ENCODE assay signal across 34 cellular contexts in genomic region chr6:47262226-47262625, GRCh38.
"Had no signal": no experiment of that assay in that cellular context is flagged by ENCODE, and none has a peak within 500 bp of the region (broad histone marks: within the 10 kb centered on the region; RNA-seq: fewer than 3 reads in every experiment).

No MANE protein-coding gene starts in this region.

- DNase-seq: activated CD4-positive, alpha-beta memory T cell treated with anti-CD3 and anti-CD28 coated beads, Interleukin-2, amount 10 ng/mL, durations not matched to agents 7 days and 5 days; activated CD4-positive, alpha-beta T cell treated with anti-CD3 and anti-CD28 coated beads for 1 hour; activated CD4-positive, alpha-beta T cell treated with anti-CD3 and anti-CD28 coated beads for 48 hours; activated CD4-positive, CD25-positive, alpha-beta regulatory T cell; activated CD8-positive, alpha-beta memory T cell treated with anti-CD3 and anti-CD28 coated beads for 24 hours; activated CD8-positive, alpha-beta memory T cell treated with anti-CD3 and anti-CD28 coated beads, Interleukin-2, amount 10 ng/mL, durations not matched to agents 7 days and 5 days; activated CD8-positive, alpha-beta memory T cell treated with anti-CD3 and anti-CD28 coated beads, Interleukin-2, amount 50 U/mL, for 48 hours; activated effector memory CD4-positive, alpha-beta T cell treated with Interleukin-2 at 50 U/mL for 16 hours; activated naive CD4-positive, alpha-beta T cell treated with anti-CD3 and anti-CD28 coated beads, Interleukin-2, amount 10 ng/mL, durations not matched to agents 7 days and 5 days; activated naive CD8-positive, alpha-beta T cell treated with anti-CD3 and anti-CD28 coated beads, Interleukin-2, amount 50 U/mL, for 24 hours; activated T-cell treated with anti-CD3 and anti-CD28 coated beads, Interleukin-2, amount 50 U/mL, for 48 hours; anterior cingulate cortex; Karpas-422; KBM-7; MM.1S; MV-4-11; NCI-H1092; NCI-H1436 treated with DMSO at 0.1 percent for 48 hours; NCI-H1694 treated with DMSO at 0.1 percent for 48 hours; NCI-H2029; NCI-H510A; NCI-H526; NCI-H748 treated with DMSO at 0.1 percent for 48 hours; NK-92 treated with Interleukin-12 subunit alpha and Interleukin-12 subunit beta, amount 100 ng/mL, for 24 hours; PC-3 had no signal

- H3K9me3 Mint-ChIP-seq: activated CD4-positive, alpha-beta memory T cell treated with anti-CD3 and anti-CD28 coated beads, Interleukin-2, amount 10 ng/mL, durations not matched to agents 7 days and 5 days; activated naive CD4-positive, alpha-beta T cell treated with anti-CD3 and anti-CD28 coated beads, Interleukin-2, amount 10 ng/mL, durations not matched to agents 7 days and 5 days; activated naive CD8-positive, alpha-beta T cell treated with anti-CD3 and anti-CD28 coated beads, Interleukin-2, amount 50 U/mL, for 24 hours; central memory CD8-positive, alpha-beta T cell; T-helper 1 cell treated with Interleukin-12 subunit alpha and Interleukin-12 subunit beta and Interleukin-4 antibody, amounts not matched to agents 30 μg/mL and 1 μg/mL, for 36 hours; T-helper 2 cell treated with Interferon-gamma antibody and Interleukin-4, amounts not matched to agents 5 μg/mL and 100 μg/mL, for 36 hours had no signal

- H3K36me3 ChIP-seq: cardiac muscle cell had no signal

- H3K4me3 ChIP-seq: cardiac muscle cell, SK-N-MC had no signal

- FAIRE-seq: RCC 7860 had no signal

- H3K4me1 Mint-ChIP-seq: activated CD4-positive, alpha-beta memory T cell treated with anti-CD3 and anti-CD28 coated beads, Interleukin-2, amount 10 ng/mL, durations not matched to agents 7 days and 5 days; activated CD8-positive, alpha-beta memory T cell treated with anti-CD3 and anti-CD28 coated beads, Interleukin-2, amount 10 ng/mL, durations not matched to agents 7 days and 5 days; activated naive CD4-positive, alpha-beta T cell treated with anti-CD3 and anti-CD28 coated beads, Interleukin-2, amount 10 ng/mL, durations not matched to agents 7 days and 5 days; activated naive CD8-positive, alpha-beta T cell treated with anti-CD3 and anti-CD28 coated beads, Interleukin-2, amount 50 U/mL, for 24 hours; central memory CD8-positive, alpha-beta T cell had no signal

- ATAC-seq: activated CD8-positive, alpha-beta memory T cell treated with anti-CD3 and anti-CD28 coated beads, Interleukin-2, amount 10 ng/mL, durations not matched to agents 7 days and 5 days; activated naive CD8-positive, alpha-beta T cell treated with anti-CD3 and anti-CD28 coated beads, Interleukin-2, amount 50 U/mL, for 24 hours; PC-3; Right ventricle myocardium inferior had no signal

- H3K4me3 Mint-ChIP-seq: activated CD4-positive, alpha-beta memory T cell treated with anti-CD3 and anti-CD28 coated beads, Interleukin-2, amount 10 ng/mL, durations not matched to agents 7 days and 5 days; activated CD8-positive, alpha-beta memory T cell treated with anti-CD3 and anti-CD28 coated beads, Interleukin-2, amount 10 ng/mL, durations not matched to agents 7 days and 5 days; activated naive CD4-positive, alpha-beta T cell treated with anti-CD3 and anti-CD28 coated beads, Interleukin-2, amount 10 ng/mL, durations not matched to agents 7 days and 5 days; activated naive CD8-positive, alpha-beta T cell; activated naive CD8-positive, alpha-beta T cell treated with anti-CD3 and anti-CD28 coated beads, Interleukin-2, amount 50 U/mL, for 24 hours; central memory CD8-positive, alpha-beta T cell; T-helper 1 cell treated with Interleukin-12 subunit alpha and Interleukin-12 subunit beta and Interleukin-4 antibody, amounts not matched to agents 30 μg/mL and 1 μg/mL, for 36 hours; T-helper 2 cell treated with Interferon-gamma antibody and Interleukin-4, amounts not matched to agents 5 μg/mL and 100 μg/mL, for 36 hours had no signal

- H3K27ac ChIP-seq: cardiac muscle cell, RWPE1, SK-N-MC had no signal

- H3K27me3 Mint-ChIP-seq: activated naive CD8-positive, alpha-beta T cell had no signal

- H3K27me3 ChIP-seq: cardiac muscle cell had no signal

- H3K27ac Mint-ChIP-seq: activated CD4-positive, alpha-beta memory T cell treated with anti-CD3 and anti-CD28 coated beads, Interleukin-2, amount 10 ng/mL, durations not matched to agents 7 days and 5 days; activated CD8-positive, alpha-beta memory T cell treated with anti-CD3 and anti-CD28 coated beads, Interleukin-2, amount 10 ng/mL, durations not matched to agents 7 days and 5 days; activated naive CD4-positive, alpha-beta T cell treated with anti-CD3 and anti-CD28 coated beads, Interleukin-2, amount 10 ng/mL, durations not matched to agents 7 days and 5 days; activated naive CD8-positive, alpha-beta T cell; activated naive CD8-positive, alpha-beta T cell treated with anti-CD3 and anti-CD28 coated beads, Interleukin-2, amount 50 U/mL, for 24 hours; T-helper 1 cell treated with Interleukin-12 subunit alpha and Interleukin-12 subunit beta and Interleukin-4 antibody, amounts not matched to agents 30 μg/mL and 1 μg/mL, for 36 hours; T-helper 2 cell treated with Interferon-gamma antibody and Interleukin-4, amounts not matched to agents 5 μg/mL and 100 μg/mL, for 36 hours had no signal

- H3K36me3 Mint-ChIP-seq: activated CD8-positive, alpha-beta memory T cell treated with anti-CD3 and anti-CD28 coated beads, Interleukin-2, amount 10 ng/mL, durations not matched to agents 7 days and 5 days; activated naive CD4-positive, alpha-beta T cell treated with anti-CD3 and anti-CD28 coated beads, Interleukin-2, amount 10 ng/mL, durations not matched to agents 7 days and 5 days; activated naive CD8-positive, alpha-beta T cell had no signal
